9 cellular contexts compared by ENCODE assay signal in genomic region chr12:104485651-104486341, GRCh38. TPM values are rescaled to one million over a fixed set of nuclear protein-coding genes. Genes with fewer than 3 reads are reported as not detected.
A peak's percentile ranks its signal among the peaks of the same experiment; 100 is the strongest.
DNase-seq lines count a peak whose midpoint lies in the region; ATAC-seq and TF ChIP-seq lines count a peak whose summit lies in the region.
"Had no signal": no experiment of that assay in that cellular context is flagged by ENCODE, and none has a peak within 500 bp of the region (broad histone marks: within the 10 kb centered on the region; RNA-seq: fewer than 3 reads in every experiment).

No MANE protein-coding gene starts in this region.

- peaks cover 25% of the 10 kb centered on the region for H3K36me3 Mint-ChIP-seq in activated CD8-positive, alpha-beta T cell treated with anti-CD3 and anti-CD28 coated beads for 36 hours (ENCODE audit: low read depth)

- peak overlapping the region; percentile 40 for H3K4me3 Mint-ChIP-seq in activated CD8-positive, alpha-beta T cell treated with anti-CD3 and anti-CD28 coated beads for 36 hours

- H3K4me1 ChIP-seq in DND-41 (ENCODE audit: insufficient read depth, low read length) (peaks cover 100% of the 10 kb centered on the region), mucosa of descending colon (ENCODE audit: low read depth) (no peaks in the 10 kb centered on the region)

- H2AFZ ChIP-seq in DND-41 (ENCODE audit: low read depth, low read length), result no peak overlapping the region

- no peaks in the 10 kb centered on the region for H3K27me3 ChIP-seq in DND-41 (ENCODE audit: insufficient read depth, low read length, poor library complexity)

- H3K4me1 Mint-ChIP-seq in activated CD8-positive, alpha-beta T cell treated with anti-CD3 and anti-CD28 coated beads for 36 hours (ENCODE audit: low read depth), result peaks cover 85% of the 10 kb centered on the region

- no peaks in the 10 kb centered on the region for H3K27me3 Mint-ChIP-seq in activated CD8-positive, alpha-beta T cell treated with anti-CD3 and anti-CD28 coated beads for 36 hours

- CTCF ChIA-PET in activated CD8-positive, alpha-beta T cell treated with anti-CD3 and anti-CD28 coated beads for 36 hours (lab: Charles Lee), result interaction anchor here (1.0 to 1.4 kb wide), 2 partner anchors 14 to 16 kb away, joined by 3 read pairs; no protein-coding TSS in a partner anchor

- POLR2A ChIA-PET in activated CD8-positive, alpha-beta T cell treated with anti-CD3 and anti-CD28 coated beads for 36 hours (lab: Charles Lee), result interaction anchor here (0.7 to 1.5 kb wide), 3 partner anchors 18 to 30 kb away, joined by 3 to 7 read pairs (median 3); no protein-coding TSS in a partner anchor

- ATAC-seq in DND-41 (ENCODE audit: insufficient read depth, low read depth) (peak; percentile 89), mucosa of descending colon (peak; percentile 69), HG03565 (IDR thresholded peaks at IDR 0.05; ENCODE audit: unreplicated experiment) (no peak), GM21390 (IDR thresholded peaks at IDR 0.05; ENCODE audit: unreplicated experiment) (no peak), GM18858 (IDR thresholded peaks at IDR 0.05; ENCODE audit: unreplicated experiment) (no peak)
- ATAC-seq in activated CD8-positive, alpha-beta T cell treated with anti-CD3 and anti-CD28 coated beads for 36 hours, result peak; percentile 81

- H3K79me2 ChIP-seq in DND-41 (ENCODE audit: insufficient read depth, low read length), result peaks cover 96% of the 10 kb centered on the region

- peak overlapping the region; percentile 54 for H3K4me2 ChIP-seq in DND-41 (ENCODE audit: insufficient read depth, low read length)

- H3K4me3 ChIP-seq in DND-41 (ENCODE audit: low read depth in 1 of 2, low read length in 2 of 2) (peak overlapping the region in 1 of 2 experiments; percentile 32; a peak in 2 of 4 replicates), mucosa of descending colon (no peak overlapping the region)

- TF ChIP-seq CTCF in DND-41 (IDR thresholded peaks at IDR 0.05; ENCODE audit: borderline replicate concordance, extremely low read depth, low read length, poor library complexity, severe bottlenecking), result no peak
- no peak for TF ChIP-seq CTCF in activated CD8-positive, alpha-beta T cell treated with anti-CD3 and anti-CD28 coated beads for 36 hours (IDR thresholded peaks at IDR 0.05)
- no peak for TF ChIP-seq CTCF in mucosa of descending colon (IDR thresholded peaks at IDR 0.05)

- peaks cover 11% of the 10 kb centered on the region for H4K20me1 ChIP-seq in DND-41 (ENCODE audit: insufficient read depth, low read length)

- H3K27ac ChIP-seq in DND-41 (ENCODE audit: low read length) (peak overlapping the region; percentile 88), KOPT-K1 (ENCODE audit: low read depth, low read length, poor library complexity, severe bottlenecking) (peak overlapping the region; percentile 99)

- no peaks in the 10 kb centered on the region for H3K9me3 ChIP-seq in DND-41 (ENCODE audit: insufficient read depth, low read length, severe bottlenecking)
- no peaks in the 10 kb centered on the region for H3K9me3 ChIP-seq in KOPT-K1 (ENCODE audit: insufficient read depth, low read length, poor library complexity, severe bottlenecking)
- no peaks in the 10 kb centered on the region for H3K9me3 ChIP-seq in mucosa of descending colon

- peak overlapping the region; percentile 84 for H3K27ac Mint-ChIP-seq in activated CD8-positive, alpha-beta T cell treated with anti-CD3 and anti-CD28 coated beads for 36 hours

- H3K36me3 ChIP-seq in DND-41 (ENCODE audit: insufficient read depth, low read length), result peaks cover 53% of the 10 kb centered on the region
- peaks cover 54% of the 10 kb centered on the region for H3K36me3 ChIP-seq in KOPT-K1 (ENCODE audit: insufficient read depth, low read length)
- H3K36me3 ChIP-seq in mucosa of descending colon (ENCODE audit: low read depth), result no peaks in the 10 kb centered on the region

- intact Hi-C loops in activated CD8-positive, alpha-beta T cell treated with anti-CD3 and anti-CD28 coated beads for 36 hours (cut with micrococcal nuclease), result no loop called here
- intact Hi-C loops in mucosa of descending colon (cut with DNase I, micrococcal nuclease), result no loop called here

- no peaks in the 10 kb centered on the region for H3K9me3 Mint-ChIP-seq in activated CD8-positive, alpha-beta T cell treated with anti-CD3 and anti-CD28 coated beads for 36 hours

- H3K9ac ChIP-seq in DND-41 (ENCODE audit: low read depth, low read length), result peak overlapping the region; percentile 61

- DNase-seq in DND-41 (peak; percentile 91), mucosa of descending colon (no peak), dermis blood vessel endothelial cell (no peak)
- peak; percentile 78 for DNase-seq in activated CD8-positive, alpha-beta T cell treated with anti-CD3 and anti-CD28 coated beads for 36 hours
- DNase-seq: NCI-H748 treated with DMSO at 0.1 percent for 48 hours had no signal

RNA-seq across cellular contexts. Expression of gene CHST11, which starts 29.0 kb away (rescaled TPM):
- total RNA-seq in activated CD8-positive, alpha-beta T cell treated with anti-CD3 and anti-CD28 coated beads for 36 hours, result 10 to 100 TPM; 30.9 to 33.9 TPM
- total RNA-seq in mucosa of descending colon, result 10 to 100 TPM in 1 of 3 donors, 1 to 10 TPM in 2; 3.3 to 15.2 (median 6.6) TPM
- 7.6 and 10.0 TPM in 2 replicates for total RNA-seq in dermis blood vessel endothelial cell

Comparison
In these comparisons a context has a peak if more than half of its experiments do, and no peak if none do; other contexts are left out.
1. ATAC-seq: peak in DND-41 (single experiment), activated CD8-positive, alpha-beta T cell treated with anti-CD3 and anti-CD28 coated beads for 36 hours (single experiment) and mucosa of descending colon (single experiment); none in HG03565 (single experiment), GM21390 (single experiment) and GM18858 (single experiment).
2. DNase-seq: peak in DND-41 (single experiment) and activated CD8-positive, alpha-beta T cell treated with anti-CD3 and anti-CD28 coated beads for 36 hours (single experiment); none in mucosa of descending colon (0 of 3) and dermis blood vessel endothelial cell (single experiment).